Comparison of ENCODE assay signal across 9 cellular contexts in the genomic region with DNA sequence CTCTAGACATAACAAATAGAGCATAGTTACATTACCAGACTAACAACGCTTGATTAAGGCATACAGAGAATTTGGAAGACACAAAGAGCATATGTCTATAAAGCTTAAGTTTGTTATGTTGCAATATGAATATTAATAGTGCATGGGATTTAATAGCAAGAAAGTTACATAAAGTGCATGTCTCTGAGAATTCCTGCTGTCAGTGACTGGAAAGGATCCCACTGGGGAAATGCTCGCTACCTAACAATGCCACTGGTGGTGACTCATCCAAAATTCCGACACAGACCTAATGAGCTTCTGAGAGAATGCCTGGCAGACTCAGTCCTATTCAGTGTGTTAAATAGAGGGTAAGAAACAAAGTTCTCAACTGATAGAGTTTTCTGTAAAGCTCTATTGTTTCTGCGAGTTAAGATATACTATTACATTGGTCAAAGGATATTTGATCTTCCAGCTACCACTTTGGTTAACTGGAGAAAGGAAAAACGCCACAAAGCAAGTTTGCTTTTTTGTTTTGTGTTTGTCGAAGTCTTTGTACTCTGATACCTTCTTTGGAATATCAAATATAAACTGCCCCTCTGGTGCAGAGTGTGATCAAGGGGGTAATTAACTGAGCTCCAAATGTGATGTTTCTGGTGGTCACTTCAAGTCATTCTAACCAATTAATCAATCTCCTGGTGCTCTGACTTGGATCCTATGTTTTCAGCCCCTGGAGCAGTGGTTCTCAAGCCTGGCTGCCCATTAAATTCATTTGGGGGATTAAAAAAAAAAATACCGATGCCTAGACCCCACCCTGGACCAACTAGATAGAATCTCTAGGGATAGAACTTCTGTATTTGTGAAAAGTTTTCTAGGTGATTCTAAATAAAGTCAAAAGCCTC.
DNase-seq lines count a peak whose midpoint lies in the region; ATAC-seq and TF ChIP-seq lines count a peak whose summit lies in the region.
"Had no signal": no experiment of that assay in that cellular context is flagged by ENCODE, and none has a peak within 500 bp of the region (broad histone marks: within the 10 kb centered on the region; RNA-seq: fewer than 3 reads in every experiment).

No MANE protein-coding gene starts in this region.

- no peak for DNase-seq in H9
- DNase-seq in adrenal gland: peak; percentile 26 to 68 (median 52)
- DNase-seq in heart right ventricle: peak in 1 of 2 donors; percentile 67
- DNase-seq in BE2C: no peak
- DNase-seq in NCI-H187 treated with DMSO at 0.1 percent for 48 hours (lab: John Stamatoyannopoulos, UW): no peak
- no peak for DNase-seq in NCI-H2171 treated with DMSO at 0.1 percent for 48 hours (lab: John Stamatoyannopoulos, UW)

- H3K23me2 ChIP-seq in H9 (ENCODE audit: insufficient read length, low read depth, low read length, poor library complexity, severe bottlenecking): no peaks in the 10 kb centered on the region

- no peaks in the 10 kb centered on the region for H3K9me3 ChIP-seq in H9 (ENCODE audit: control insufficient read depth, low read depth, low read length)
- no peaks in the 10 kb centered on the region for H3K9me3 ChIP-seq in adrenal gland (replicated peaks in 1 of 3)
- H3K9me3 ChIP-seq in heart right ventricle: no peaks in the 10 kb centered on the region
- H3K9me3 ChIP-seq in BE2C: no peaks in the 10 kb centered on the region

- no peak overlapping the region for H4K5ac ChIP-seq in H9 (ENCODE audit: insufficient read length, low read depth, low read length)

- H3K27me3 ChIP-seq in H9 (ENCODE audit: insufficient read depth, low read length): no peaks in the 10 kb centered on the region
- no peaks in the 10 kb centered on the region for H3K27me3 ChIP-seq in adrenal gland
- H3K27me3 ChIP-seq in heart right ventricle: no peaks in the 10 kb centered on the region
- H3K27me3 ChIP-seq in rectal smooth muscle tissue (ENCODE audit: control insufficient read depth, insufficient read depth, low read length): no peaks in the 10 kb centered on the region
- H3K27me3 ChIP-seq in BE2C: no peaks in the 10 kb centered on the region

- no peak overlapping the region for H2BK20ac ChIP-seq in H9 (ENCODE audit: low read depth, low read length, poor library complexity, severe bottlenecking)

- no peaks in the 10 kb centered on the region for H3K79me1 ChIP-seq in H9 (ENCODE audit: insufficient read depth, low read depth, low read length, poor library complexity, severe bottlenecking)

- intact Hi-C loops in adrenal gland (cut with DNase I): no loop called here
- intact Hi-C loops in heart right ventricle (cut with DNase I): no loop called here

- H3K23ac ChIP-seq in H9 (ENCODE audit: insufficient read length, low read depth, low read length): no peak overlapping the region

- peaks cover 0 to 2% (median 0%) of the 10 kb centered on the region in 3 experiments; a peak in 1 of 7 replicates for H3K36me3 Mint-ChIP-seq in H9 (ENCODE audit: insufficient read depth in 1 of 3, low read depth in 3 of 3)

- TF ChIP-seq CTCF in H9 (conservative IDR thresholded peaks at IDR 0.05) (no peak), adrenal gland (IDR thresholded peaks at IDR 0.05) (no peak), heart right ventricle (IDR thresholded peaks at IDR 0.05) (no peak), BE2C (IDR thresholded peaks at IDR 0.05; ENCODE audit: low read depth, low read length) (no peak)

- H3K4me1 ChIP-seq in H9 (ENCODE audit: insufficient read depth, low read length): peaks cover 7% of the 10 kb centered on the region; the same call in 1 of the 2 replicates
- H3K4me1 ChIP-seq in adrenal gland (replicated peaks in 1 of 2): no peaks in the 10 kb centered on the region
- H3K4me1 ChIP-seq in heart right ventricle: peaks cover 8 to 81% (median 35%) of the 10 kb centered on the region in 9 donors
- peaks cover 23% of the 10 kb centered on the region for H3K4me1 ChIP-seq in rectal smooth muscle tissue (ENCODE audit: control insufficient read depth, insufficient read depth, low read length)
- H3K4me1 ChIP-seq in BE2C: no peaks in the 10 kb centered on the region

- H4K8ac ChIP-seq in H9 (replicated peaks; ENCODE audit: insufficient read length, low read depth, low read length): no peak overlapping the region

- no peaks in the 10 kb centered on the region for H3K79me2 ChIP-seq in H9 (ENCODE audit: insufficient read depth, low read length)

- no peak overlapping the region for H3K4me3 Mint-ChIP-seq in H9
- H3K4me3 Mint-ChIP-seq: neural crest cell had no signal

- no peak overlapping the region for H4K91ac ChIP-seq in H9 (ENCODE audit: insufficient read length, low read depth, low read length)

- peak overlapping the region in 2 of 3 experiments; percentile 13 to 30; a peak in 1 of 7 replicates for H3K27ac Mint-ChIP-seq in H9

- H3K4me1 Mint-ChIP-seq in H9: peaks cover 32 to 39% of the 10 kb centered on the region in 2 experiments

- H2BK12ac ChIP-seq in H9 (ENCODE audit: insufficient read length, low read depth, low read length): no peak overlapping the region

- no peaks in the 10 kb centered on the region for H4K20me1 ChIP-seq in H9 (ENCODE audit: control insufficient read depth, insufficient read depth, insufficient read length)

- H3K18ac ChIP-seq in H9 (ENCODE audit: insufficient read length, low read depth, low read length): no peak overlapping the region

- H2BK5ac ChIP-seq in H9 (ENCODE audit: insufficient read length, low read length): no peak overlapping the region

- H2AK5ac ChIP-seq in H9 (ENCODE audit: insufficient read length, low read length): no peak overlapping the region

- no peak overlapping the region for H3K4me2 ChIP-seq in H9 (ENCODE audit: insufficient read depth, insufficient read length, low read length)

- H3K56ac ChIP-seq in H9 (ENCODE audit: insufficient read length, low read depth, low read length): no peak overlapping the region

- H2BK120ac ChIP-seq in H9 (ENCODE audit: low read depth, low read length, poor library complexity, severe bottlenecking): no peak overlapping the region

- H2AFZ ChIP-seq in H9 (ENCODE audit: low read length): no peak overlapping the region

- H3K27me3 Mint-ChIP-seq in H9 (ENCODE audit: low read depth): no peaks in the 10 kb centered on the region

- no peak overlapping the region for H3K14ac ChIP-seq in H9 (ENCODE audit: insufficient read depth, low read length)

- no peak overlapping the region for H3K4ac ChIP-seq in H9 (ENCODE audit: low read depth, low read length)

- no CpG with 5 or more reads among the region's 7 CpGs for WGBS in H9 (ENCODE audit: extremely low coverage, insufficient read length, low lambda C conversion rate)
- WGBS in adrenal gland, 4 donors: 60 to 72% (median 68%) methylated on average over 7 of the region's 7 CpGs
- 48 to 52% methylated on average over 7 of the region's 7 CpGs for WGBS in heart right ventricle, 2 donors

- no peak overlapping the region for H2BK15ac ChIP-seq in H9 (ENCODE audit: low read depth, low read length)

- H3K4me3 ChIP-seq in adrenal gland: no peak overlapping the region
- H3K4me3 ChIP-seq in heart right ventricle: no peak overlapping the region
- no peak overlapping the region for H3K4me3 ChIP-seq in rectal smooth muscle tissue (ENCODE audit: low read length)
- H3K4me3 ChIP-seq in BE2C (ENCODE audit: low read depth, low read length): no peak overlapping the region

- H3K36me3 ChIP-seq in adrenal gland (replicated peaks in 1 of 2): no peaks in the 10 kb centered on the region
- H3K36me3 ChIP-seq in heart right ventricle: no peaks in the 10 kb centered on the region
- H3K36me3 ChIP-seq in rectal smooth muscle tissue (ENCODE audit: control insufficient read depth, insufficient read depth, low read length): no peaks in the 10 kb centered on the region
- no peaks in the 10 kb centered on the region for H3K36me3 ChIP-seq in BE2C

- ATAC-seq in heart right ventricle: peak; percentile 87 to 95 (median 94)
- no peak for ATAC-seq in GM21447 (IDR thresholded peaks at IDR 0.05; ENCODE audit: unreplicated experiment)

- H3K9me3 Mint-ChIP-seq in H9: no peaks in the 10 kb centered on the region

- H3K27ac ChIP-seq in H9 (ENCODE audit: insufficient read length, low read depth, low read length) (no peak overlapping the region), adrenal gland (no peak overlapping the region), heart right ventricle (peak overlapping the region in 9 of 10 donors; percentile 63 to 88 (median 77)), rectal smooth muscle tissue (ENCODE audit: low read depth, low read length) (peak overlapping the region; percentile 59)

- no peak for TF ChIP-seq POLR2A in adrenal gland (IDR thresholded peaks at IDR 0.05)

- no peak overlapping the region for H3T11ph ChIP-seq in H9 (ENCODE audit: low read length)

- H3K9ac ChIP-seq in H9 (ENCODE audit: extremely low read depth, insufficient read length, low read length) (no peak overlapping the region), rectal smooth muscle tissue (ENCODE audit: low read length) (no peak overlapping the region)

Comparison
In these comparisons a context has a peak if more than half of its experiments do, and no peak if none do; other contexts are left out.
1. DNase-seq: peak in adrenal gland (7 of 7); none in H9 (single experiment), BE2C (single experiment), NCI-H187 treated with DMSO at 0.1 percent for 48 hours (single experiment) and NCI-H2171 treated with DMSO at 0.1 percent for 48 hours (single experiment).
2. H3K27ac ChIP-seq: peak in heart right ventricle (9 of 10) and rectal smooth muscle tissue (single experiment); none in H9 (single experiment) and adrenal gland (0 of 5).